In genomic region chr3:8712871-8713360, GRCh38 we compare ENCODE assay signal across 23 cellular contexts. TPM values are rescaled to one million over a fixed set of nuclear protein-coding genes. Genes with fewer than 3 reads are reported as not detected.
DNase-seq lines count a peak whose midpoint lies in the region; ATAC-seq and TF ChIP-seq lines count a peak whose summit lies in the region.
"Had no signal": no experiment of that assay in that cellular context is flagged by ENCODE, and none has a peak within 500 bp of the region (broad histone marks: within the 10 kb centered on the region; RNA-seq: fewer than 3 reads in every experiment).

No MANE protein-coding gene starts in this region.

- H3K36me3 ChIP-seq in BLaER1, result no peaks in the 10 kb centered on the region
- H3K36me3 ChIP-seq in PC-3 (ENCODE audit: low read depth, low read length), result no peaks in the 10 kb centered on the region
- H3K36me3 ChIP-seq in tibial artery, result no peaks in the 10 kb centered on the region
- H3K36me3 ChIP-seq: heart left ventricle, thyroid gland had no signal

- ATAC-seq in PC-3 (peak; percentile 50), foreskin keratinocyte (peak; percentile 8), HG03025 (IDR thresholded peaks at IDR 0.05; ENCODE audit: low FRiP score, unreplicated experiment) (no peak)
- ATAC-seq: activated CD8-positive, alpha-beta T cell treated with anti-CD3 and anti-CD28 coated beads, Interleukin-2, amount 10 ng/mL, durations not matched to agents 7 days and 5 days; activated T-cell treated with anti-CD3 and anti-CD28 coated beads, Interleukin-2, amount 50 U/mL, for 4 hours; heart left ventricle; sciatic nerve had no signal

- POLR2A ChIA-PET in PC-3 (lab: Charles Lee; ENCODE audit: unreplicated experiment), result interaction anchor here (0.5 kb wide), 1 partner anchor 49 kb away, joined by 3 read pairs; no protein-coding TSS in a partner anchor

- TF ChIP-seq CTCF in HFF-Myc (IDR thresholded peaks at IDR 0.05; ENCODE audit: low read depth, low read length, missing control alignments) (no peak), PC-3 (conservative IDR thresholded peaks at IDR 0.05; ENCODE audit: low read depth, low read length) (no peak), foreskin keratinocyte (conservative IDR thresholded peaks at IDR 0.05) (no peak), GM10266 (IDR thresholded peaks at IDR 0.05; ENCODE audit: control insufficient read depth, insufficient read depth, low read depth, missing control alignments) (no peak), tibial artery (IDR thresholded peaks at IDR 0.05) (no peak)

- H3K4me2 ChIP-seq in BLaER1, result peak overlapping the region; percentile 44
- peak overlapping the region; percentile 43; the same call in 1 of the 2 replicates for H3K4me2 ChIP-seq in PC-3 (ENCODE audit: low read length)

- H3K9me3 ChIP-seq in BLaER1 (no peaks in the 10 kb centered on the region), PC-3 (ENCODE audit: low read length) (no peaks in the 10 kb centered on the region), tibial artery (no peaks in the 10 kb centered on the region)
- H3K9me3 ChIP-seq: heart left ventricle, thyroid gland had no signal

- H3F3A ChIP-seq in PC-3 (ENCODE audit: low read length, unreplicated experiment), result no peaks in the 10 kb centered on the region

- no peaks in the 10 kb centered on the region; the same call in 1 of the 2 replicates for H3K27me3 ChIP-seq in BLaER1
- H3K27me3 ChIP-seq in PC-3 (ENCODE audit: low read length), result no peaks in the 10 kb centered on the region
- H3K27me3 ChIP-seq in foreskin keratinocyte, result peaks cover 4% of the 10 kb centered on the region
- no peaks in the 10 kb centered on the region for H3K27me3 ChIP-seq in tibial artery
- H3K27me3 ChIP-seq: heart left ventricle, thyroid gland had no signal

- H3K79me2 ChIP-seq in PC-3 (ENCODE audit: low read length), result no peaks in the 10 kb centered on the region

- peaks cover 29% of the 10 kb centered on the region for H3K4me1 ChIP-seq in BLaER1
- H3K4me1 ChIP-seq in PC-3 (ENCODE audit: insufficient read depth, low read length), result peaks cover 14% of the 10 kb centered on the region
- H3K4me1 ChIP-seq in foreskin keratinocyte, result peaks cover 4% of the 10 kb centered on the region
- peaks cover 0 to 12% (median 3%) of the 10 kb centered on the region in 4 donors for H3K4me1 ChIP-seq in tibial artery
- H3K4me1 ChIP-seq: thyroid gland had no signal

- DNase-seq in HFF-Myc (ENCODE audit: extremely low read depth, low read depth) (peak; percentile 16), PC-3 (no peak), foreskin keratinocyte (no peak), GM10266 (ENCODE audit: extremely low spot score) (no peak), tibial artery (no peak)
- DNase-seq in activated CD4-positive, alpha-beta T cell treated with anti-CD3 and anti-CD28 coated beads for 48 hours, result no peak
- DNase-seq: activated B cell treated with CpG ODN at 0.5 μM for 24 hours; activated CD8-positive, alpha-beta T cell treated with anti-CD3 and anti-CD28 coated beads, Interleukin-2, amount 10 ng/mL, durations not matched to agents 7 days and 5 days; activated naive CD4-positive, alpha-beta T cell treated with anti-CD3 and anti-CD28 coated beads, Interleukin-2, amount 10 ng/mL, durations not matched to agents 7 days and 5 days; activated T-cell treated with anti-CD3 and anti-CD28 coated beads, Interleukin-2, amount 50 U/mL, for 4 hours; aorta; GOT3; heart left ventricle; stimulated activated naive CD4-positive, alpha-beta T cell; thyroid gland had no signal

- no peak overlapping the region for H2AFZ ChIP-seq in PC-3 (ENCODE audit: low read length)

- H3K9ac ChIP-seq in BLaER1, result no peak overlapping the region
- H3K9ac ChIP-seq in PC-3 (ENCODE audit: low read length), result no peak overlapping the region

- no peak overlapping the region for H3K4me3 ChIP-seq in BLaER1
- H3K4me3 ChIP-seq in HFF-Myc (replicated peaks; ENCODE audit: low read depth, low read length), result no peak overlapping the region
- no peak overlapping the region for H3K4me3 ChIP-seq in PC-3 (ENCODE audit: low read length)
- no peak overlapping the region for H3K4me3 ChIP-seq in tibial artery
- H3K4me3 ChIP-seq: heart left ventricle, lung, thyroid gland had no signal

- no TSS peak for BruUV-seq in PC-3 (replicated peaks; lab: Mats Ljungman, UMichigan)

- H3K27ac ChIP-seq in BLaER1 (0 out of 2 replicates have a peak overlapping the region, but pooled peaks have one; percentile 37), PC-3 (ENCODE audit: low read length) (no peak overlapping the region), foreskin keratinocyte (no peak overlapping the region), tibial artery (no peak overlapping the region)
- H3K27ac ChIP-seq: heart left ventricle, thyroid gland had no signal

- CTCF ChIA-PET in PC-3 (lab: Charles Lee), result interaction anchor here (0.8 kb wide), 1 partner anchor 29 kb away, joined by 3 read pairs; no protein-coding TSS in a partner anchor

- intact Hi-C loops in PC-3 (cut with micrococcal nuclease), result loop anchor here (2.0 kb wide), 1 partner anchor 28 kb away; no protein-coding TSS in a partner anchor
- intact Hi-C loops in tibial artery (cut with DNase I; ENCODE audit: low total_unique reads), result no loop called here

- H4K20me1 ChIP-seq in BLaER1 (no peaks in the 10 kb centered on the region), PC-3 (ENCODE audit: low read length) (no peaks in the 10 kb centered on the region)

- H3K9me2 ChIP-seq in PC-3 (replicated peaks; ENCODE audit: low read length), result no peaks in the 10 kb centered on the region

RNA-seq across cellular contexts. Expression of gene CAV3, which starts 20.7 kb away (rescaled TPM):
- not detected in 2 replicates for total RNA-seq in PC-3 (2014; rRNA removed)
- not detected in 2 replicates for total RNA-seq in foreskin keratinocyte
- not detected in 2 replicates for polyA plus RNA-seq in foreskin keratinocyte
- total RNA-seq: activated B cell treated with CpG ODN at 0.5 μM for 24 hours; activated CD8-positive, alpha-beta T cell treated with anti-CD3 and anti-CD28 coated beads, Interleukin-2, amount 10 ng/mL, durations not matched to agents 7 days and 5 days; activated T-cell treated with anti-CD3 and anti-CD28 coated beads, Interleukin-2, amount 50 U/mL, for 4 hours; aorta; lung; OCI-LY7; sciatic nerve; SK-MEL-5; T-helper 2 cell treated with Interferon-gamma antibody and Interleukin-4, amounts not matched to agents 100 ng/mL and 5 ng/mL, for 36 hours; thyroid gland had no signal
- polyA plus RNA-seq: AG04450 had no signal

RNA-seq across cellular contexts. Expression of gene OXTR, which starts 56.5 kb away (rescaled TPM):
- total RNA-seq in PC-3 (2014; rRNA removed), result 21.5 and 23.1 TPM in 2 replicates
- total RNA-seq in foreskin keratinocyte, result 0.63 and 0.95 TPM in 2 replicates
- polyA plus RNA-seq in foreskin keratinocyte, result 0.30 and 0.43 TPM in 2 replicates

Comparison
In these comparisons a context has a peak if more than half of its experiments do, and no peak if none do; other contexts are left out.
1. RNA of gene OXTR, which starts 56.5 kb away (total RNA-seq): 21.5 to 23.1 TPM in PC-3; 0.63 to 0.95 TPM in foreskin keratinocyte; every median in the first group is over 10 times any median in the second.